25 cellular contexts compared by ENCODE assay signal in the genomic region with DNA sequence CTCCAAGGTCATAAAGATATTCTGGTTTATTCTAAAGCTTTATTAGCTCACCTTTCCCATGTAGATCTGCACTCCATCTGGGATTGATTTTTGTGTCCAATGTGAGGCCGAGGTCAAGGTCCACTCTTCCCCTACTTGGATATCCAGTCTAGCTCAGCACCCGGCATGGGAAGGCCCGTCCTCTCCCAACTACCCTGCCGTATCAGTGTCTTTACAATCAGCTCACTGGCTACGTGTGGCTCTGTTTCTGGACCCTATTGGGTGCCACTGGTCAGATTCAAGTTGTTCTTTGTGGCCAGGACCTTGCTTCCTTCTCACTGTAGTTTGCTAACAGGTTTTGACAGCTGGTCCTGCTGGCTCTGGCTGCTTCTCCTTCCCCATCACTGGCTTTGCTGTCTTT. TPM values are rescaled to one million over a fixed set of nuclear protein-coding genes. Genes with fewer than 3 reads are reported as not detected.
A peak's percentile ranks its signal among the peaks of the same experiment; 100 is the strongest.
DNase-seq lines count a peak whose midpoint lies in the region; ATAC-seq and TF ChIP-seq lines count a peak whose summit lies in the region.
"Had no signal": no experiment of that assay in that cellular context is flagged by ENCODE, and none has a peak within 500 bp of the region (broad histone marks: within the 10 kb centered on the region; RNA-seq: fewer than 3 reads in every experiment).

No MANE protein-coding gene starts in this region.

- H3K4me3 ChIP-seq in colonic mucosa (no peak overlapping the region), suprapubic skin (no peak overlapping the region)
- H3K4me3 ChIP-seq: A549, Peyer's patch, SJCRH30 had no signal

- H3K9me3 Mint-ChIP-seq in activated B cell treated with CpG ODN at 0.5 μM for 24 hours = no peaks in the 10 kb centered on the region
- no peaks in the 10 kb centered on the region for H3K9me3 Mint-ChIP-seq in immature natural killer cell
- H3K9me3 Mint-ChIP-seq: CD4-positive, CD25-positive, alpha-beta regulatory T cell had no signal

- H3K36me3 ChIP-seq in colonic mucosa (no peaks in the 10 kb centered on the region), suprapubic skin (no peaks in the 10 kb centered on the region)
- H3K36me3 ChIP-seq: BE2C, Peyer's patch had no signal

- H3K9me3 ChIP-seq in colonic mucosa (no peaks in the 10 kb centered on the region), suprapubic skin (no peaks in the 10 kb centered on the region)
- H3K9me3 ChIP-seq: BE2C, Peyer's patch, SJCRH30 had no signal

- DNase-seq in activated B cell treated with CpG ODN at 0.5 μM for 24 hours = peak; percentile 9
- DNase-seq in colonic mucosa = peak; percentile 12
- peak; percentile 62 for DNase-seq in mucosa of gallbladder (ENCODE audit: low spot score)
- DNase-seq in suprapubic skin (ENCODE audit: low spot score in 2 of 2) = peak; percentile 25 to 54
- no peak for DNase-seq in activated T-cell treated with anti-CD3 and anti-CD28 coated beads, Interleukin-2, amount 50 U/mL, for 48 hours
- no peak for DNase-seq in NOMO-1 (lab: John Stamatoyannopoulos, UW; ENCODE audit: unreplicated experiment in 2 of 2)
- no peak for DNase-seq in immature natural killer cell
- DNase-seq: BE2C; Caco-2; CD4-positive, CD25-positive, alpha-beta regulatory T cell; DMS 273 treated with DMSO at 0.1 percent for 48 hours; DMS79 treated with DMSO at 0.1 percent for 48 hours; IMR-90; NCI-H1105; NCI-H146; NCI-H2029 treated with DMSO at 0.1 percent for 48 hours; NCI-H2171; NCI-H345; NCI-H774; NK-92 treated with Interleukin-12 subunit alpha and Interleukin-12 subunit beta, amount 100 ng/mL, for 24 hours; SJCRH30 had no signal

- TF ChIP-seq POLR2A in suprapubic skin (IDR thresholded peaks at IDR 0.05) = no peak

- 89% methylated on average over 5 of the region's 5 CpGs for WGBS in suprapubic skin

- no peak overlapping the region for H3K9ac ChIP-seq in colonic mucosa (ENCODE audit: low read depth in 2 of 2, low read length in 2 of 2)
- H3K9ac ChIP-seq: KMS-11 had no signal

- H3K27ac ChIP-seq in colonic mucosa (no peak overlapping the region), suprapubic skin (no peak overlapping the region)
- H3K27ac ChIP-seq: A549, KMS-11, Peyer's patch, SJCRH30 had no signal

- no peak for TF ChIP-seq EP300 in suprapubic skin (IDR thresholded peaks at IDR 0.05)

- POLR2A ChIA-PET in activated B cell treated with CpG ODN at 0.5 μM for 24 hours (lab: Charles Lee) = no interaction called here

- H3K36me3 Mint-ChIP-seq in activated B cell treated with CpG ODN at 0.5 μM for 24 hours (ENCODE audit: low read depth) = peaks cover 16% of the 10 kb centered on the region
- no peaks in the 10 kb centered on the region for H3K36me3 Mint-ChIP-seq in immature natural killer cell

- no peak for TF ChIP-seq CTCF in activated B cell treated with CpG ODN at 0.5 μM for 24 hours (IDR thresholded peaks at IDR 0.05)
- no peak for TF ChIP-seq CTCF in colonic mucosa (IDR thresholded peaks at IDR 0.05)
- no peak for TF ChIP-seq CTCF in suprapubic skin (IDR thresholded peaks at IDR 0.05)

- ATAC-seq in activated B cell treated with CpG ODN at 0.5 μM for 24 hours (ENCODE audit: low read depth) (no peak), GM18511 (IDR thresholded peaks at IDR 0.05; ENCODE audit: unreplicated experiment) (no peak)
- ATAC-seq: A549 had no signal

- intact Hi-C loops in activated B cell treated with CpG ODN at 0.5 μM for 24 hours (cut with micrococcal nuclease) = no loop called here
- intact Hi-C loops in colonic mucosa (cut with DNase I) = no loop called here

- no peaks in the 10 kb centered on the region for H3K4me1 ChIP-seq in colonic mucosa
- no peaks in the 10 kb centered on the region for H3K4me1 ChIP-seq in suprapubic skin
- H3K4me1 ChIP-seq: A549, BE2C, Caco-2, Peyer's patch, SJCRH30 had no signal

- H3K4me1 Mint-ChIP-seq in activated B cell treated with CpG ODN at 0.5 μM for 24 hours = peaks cover 2% of the 10 kb centered on the region
- peaks cover 1 to 11% of the 10 kb centered on the region in 2 donors for H3K4me1 Mint-ChIP-seq in immature natural killer cell

- H3K4me3 Mint-ChIP-seq in activated B cell treated with CpG ODN at 0.5 μM for 24 hours = no peak overlapping the region
- no peak overlapping the region for H3K4me3 Mint-ChIP-seq in immature natural killer cell
- H3K4me3 Mint-ChIP-seq: CD4-positive, CD25-positive, alpha-beta regulatory T cell had no signal

- CTCF ChIA-PET in activated B cell treated with CpG ODN at 0.5 μM for 24 hours (lab: Charles Lee) = no interaction called here

- no peaks in the 10 kb centered on the region for H3K27me3 Mint-ChIP-seq in activated B cell treated with CpG ODN at 0.5 μM for 24 hours
- no peaks in the 10 kb centered on the region for H3K27me3 Mint-ChIP-seq in immature natural killer cell (ENCODE audit: low read depth in 3 of 3)
- H3K27me3 Mint-ChIP-seq: CD4-positive, CD25-positive, alpha-beta regulatory T cell had no signal

- H3K27ac Mint-ChIP-seq in activated B cell treated with CpG ODN at 0.5 μM for 24 hours = no peak overlapping the region
- no peak overlapping the region for H3K27ac Mint-ChIP-seq in immature natural killer cell
- H3K27ac Mint-ChIP-seq: CD4-positive, CD25-positive, alpha-beta regulatory T cell had no signal

- H3K27me3 ChIP-seq in colonic mucosa (no peaks in the 10 kb centered on the region), suprapubic skin (no peaks in the 10 kb centered on the region)
- H3K27me3 ChIP-seq: BE2C, Peyer's patch, SJCRH30 had no signal

RNA-seq across cellular contexts. Expression of a gene that starts 30.9 kb away (rescaled TPM):
- 0.88 and 1.2 TPM in 2 replicates for total RNA-seq in activated B cell treated with CpG ODN at 0.5 μM for 24 hours
- 1 to 10 TPM in 1 of 2 donors, under 1 TPM in 1; 0.77 to 1.5 TPM for total RNA-seq in colonic mucosa
- total RNA-seq in mucosa of gallbladder = 2.2 TPM
- total RNA-seq in suprapubic skin = 1 to 10 TPM; 2.5 to 4.5 (median 3.1) TPM
- under 1 TPM in 2 of 3 donors, not detected in 1; 0.04 to 0.12 TPM for polyA plus RNA-seq in immature natural killer cell

Comparison
In these comparisons a context has a peak if more than half of its experiments do, and no peak if none do; other contexts are left out.
1. DNase-seq: peak in activated B cell treated with CpG ODN at 0.5 μM for 24 hours (single experiment), colonic mucosa (single experiment), mucosa of gallbladder (single experiment) and suprapubic skin (2 of 2); none in activated T-cell treated with anti-CD3 and anti-CD28 coated beads, Interleukin-2, amount 50 U/mL, for 48 hours (0 of 2), NOMO-1 (0 of 2) and immature natural killer cell (0 of 3).